In genomic region chr12:49776413-49776812, GRCh38 we compare ENCODE assay signal across 8 cellular contexts. TPM values are rescaled to one million over a fixed set of nuclear protein-coding genes. Genes with fewer than 3 reads are reported as not detected.
A peak's percentile ranks its signal among the peaks of the same experiment; 100 is the strongest.
DNase-seq lines count a peak whose midpoint lies in the region; ATAC-seq, FAIRE-seq and TF ChIP-seq lines count a peak whose summit lies in the region.

No MANE protein-coding gene starts in this region.

- no TSS peak for BruUV-seq in endothelial cell of umbilical vein (replicated peaks; lab: Mats Ljungman, UMichigan)

- FAIRE-seq in D721Med (lab: Jason Lieb, UNC) (no peak), endothelial cell of umbilical vein (lab: Jason Lieb, UNC) (peak; percentile 98)

- TF ChIP-seq POLR2A in endothelial cell of umbilical vein (IDR thresholded peaks at IDR 0.05; ENCODE audit: low read depth, low read length), result no peak

- H3K4me1 Mint-ChIP-seq in activated CD8-positive, alpha-beta T cell treated with anti-CD3 and anti-CD28 coated beads, Interleukin-2, amount 10 ng/mL, durations not matched to agents 7 days and 5 days (ENCODE audit: low read depth), result peaks cover 20% of the 10 kb centered on the region
- peaks cover 15 to 23% of the 10 kb centered on the region in 2 donors for H3K4me1 Mint-ChIP-seq in stimulated activated naive B cell treated with anti-CD40 and anti-IgM and Interleukin-4, amounts not matched to agents 10 μg/mL and 1 μg/mL and 100 μg/mL, for 72 hours

- dilution Hi-C loops in endothelial cell of umbilical vein (cut with MboI; ENCODE audit: extremely low pct_ligation_motif_present, low sequenced_read_pairs), result no loop called here

- H3K9me1 ChIP-seq in endothelial cell of umbilical vein (replicated peaks; ENCODE audit: control insufficient read depth, extremely low read depth, insufficient read depth, low read length), result no peaks in the 10 kb centered on the region

- H3K4me3 ChIP-seq in endothelial cell of umbilical vein (replicated peaks in 1 of 3; ENCODE audit: insufficient read depth in 1 of 3, low read depth in 1 of 3, low read length in 3 of 3), result no peak overlapping the region

- no peak overlapping the region for H3K9ac ChIP-seq in endothelial cell of umbilical vein (replicated peaks; ENCODE audit: extremely low read depth, insufficient read depth, low read length)

- peaks cover 0 to 2% of the 10 kb centered on the region in 2 experiments for H3K27me3 ChIP-seq in endothelial cell of umbilical vein (ENCODE audit: control insufficient read depth in 2 of 2, insufficient read depth in 2 of 2, low read length in 2 of 2)

- H4K20me1 ChIP-seq in endothelial cell of umbilical vein (replicated peaks; ENCODE audit: control insufficient read depth, extremely low read depth, insufficient read depth, low read length), result no peaks in the 10 kb centered on the region

- no peaks in the 10 kb centered on the region for H3K9me3 ChIP-seq in endothelial cell of umbilical vein (replicated peaks; ENCODE audit: control insufficient read depth, insufficient read depth, low read length)

- H3K27me3 Mint-ChIP-seq in activated CD8-positive, alpha-beta T cell treated with anti-CD3 and anti-CD28 coated beads, Interleukin-2, amount 10 ng/mL, durations not matched to agents 7 days and 5 days (ENCODE audit: low read depth), result peaks cover 20% of the 10 kb centered on the region
- H3K27me3 Mint-ChIP-seq in stimulated activated naive B cell treated with anti-CD40 and anti-IgM and Interleukin-4, amounts not matched to agents 10 μg/mL and 1 μg/mL and 100 μg/mL, for 72 hours, result peaks cover 25 to 32% of the 10 kb centered on the region in 2 donors

- intact Hi-C loops in endothelial cell of umbilical vein (cut with micrococcal nuclease), result loop anchor here (1.0 to 5.0 kb wide), 5 partner anchors 63 to 296 kb away; partner anchors contain the start of gene ASIC1

- POLR2A ChIA-PET in activated CD8-positive, alpha-beta T cell treated with anti-CD3 and anti-CD28 coated beads, Interleukin-2, amount 10 ng/mL, durations not matched to agents 7 days and 5 days (lab: Charles Lee), result no interaction called here
- POLR2A ChIA-PET in endothelial cell of umbilical vein (lab: Charles Lee), result no interaction called here

- no peak overlapping the region for H2AFZ ChIP-seq in endothelial cell of umbilical vein (ENCODE audit: low read depth, low read length)

- no peaks in the 10 kb centered on the region for H3K4me1 ChIP-seq in endothelial cell of umbilical vein (ENCODE audit: control insufficient read depth, extremely low read depth, insufficient read depth, low read length)

- H3K79me2 ChIP-seq in endothelial cell of umbilical vein (ENCODE audit: control insufficient read depth, insufficient read depth, low read length), result no peaks in the 10 kb centered on the region

- H3K27ac ChIP-seq in endothelial cell of umbilical vein (ENCODE audit: insufficient read depth, low read depth, low read length), result no peak overlapping the region

- H3K4me3 Mint-ChIP-seq in activated CD8-positive, alpha-beta T cell treated with anti-CD3 and anti-CD28 coated beads, Interleukin-2, amount 10 ng/mL, durations not matched to agents 7 days and 5 days, result no peak overlapping the region
- H3K4me3 Mint-ChIP-seq in stimulated activated naive B cell treated with anti-CD40 and anti-IgM and Interleukin-4, amounts not matched to agents 10 μg/mL and 1 μg/mL and 100 μg/mL, for 72 hours, result peak overlapping the region in 1 of 2 donors; percentile 25

- CTCF ChIA-PET in activated CD8-positive, alpha-beta T cell treated with anti-CD3 and anti-CD28 coated beads, Interleukin-2, amount 10 ng/mL, durations not matched to agents 7 days and 5 days (lab: Charles Lee), result interaction anchor here (1.4 to 5.5 kb wide), 10 partner anchors 11 to 231 kb away, joined by 3 to 129 read pairs (median 12); partner anchors contain the start of genes BCDIN3D and NCKAP5L
- CTCF ChIA-PET in endothelial cell of umbilical vein (lab: Charles Lee), result interaction anchor here (5.4 kb wide), 1 partner anchor 64 kb away, joined by 115 read pairs; the partner anchor contains the start of gene BCDIN3D

- TF ChIP-seq CTCF in D721Med (IDR thresholded peaks at IDR 0.05; ENCODE audit: insufficient read depth, missing control alignments) (peak; percentile 82), endothelial cell of umbilical vein (IDR thresholded peaks at IDR 0.05; ENCODE audit: extremely low read depth in 1 of 2, insufficient read depth in 1 of 2, low read depth in 1 of 2, low read length in 2 of 2) (peak; percentile 77 to 79)

- no peak overlapping the region for H3K4me2 ChIP-seq in endothelial cell of umbilical vein (ENCODE audit: insufficient read depth, low read length)

- no peaks in the 10 kb centered on the region for H3K36me3 ChIP-seq in endothelial cell of umbilical vein (ENCODE audit: control insufficient read depth in 2 of 2, extremely low read depth in 1 of 2, insufficient read depth in 2 of 2, low read length in 2 of 2)

- peak; percentile 65 for ATAC-seq in HG02610 (IDR thresholded peaks at IDR 0.05; ENCODE audit: unreplicated experiment)
- peak; percentile 85 for ATAC-seq in activated CD8-positive, alpha-beta T cell treated with anti-CD3 and anti-CD28 coated beads, Interleukin-2, amount 10 ng/mL, durations not matched to agents 7 days and 5 days
- ATAC-seq in stimulated activated naive B cell treated with anti-CD40 and anti-IgM and Interleukin-4, amounts not matched to agents 10 μg/mL and 1 μg/mL and 100 μg/mL, for 72 hours (replicated peaks), result peak; percentile 89 to 92

- DNase-seq in D721Med (ENCODE audit: insufficient read length, low spot score) (peak; percentile 48), NCI-H774 (lab: John Stamatoyannopoulos, UW) (peak; percentile 59), endothelial cell of umbilical vein (ENCODE audit: low read depth, low spot score) (peak; percentile 68), midbrain (lab: John Stamatoyannopoulos, UW) (peak; percentile 82), OCI-M2 (lab: John Stamatoyannopoulos, UW; ENCODE audit: unreplicated experiment) (no peak)
- DNase-seq in activated CD8-positive, alpha-beta T cell treated with anti-CD3 and anti-CD28 coated beads, Interleukin-2, amount 10 ng/mL, durations not matched to agents 7 days and 5 days, result peak; percentile 78
- peak; percentile 32 for DNase-seq in stimulated activated naive B cell treated with anti-CD40 and anti-IgM and Interleukin-4, amounts not matched to agents 10 μg/mL and 1 μg/mL and 100 μg/mL, for 72 hours

- H3K9me3 Mint-ChIP-seq in activated CD8-positive, alpha-beta T cell treated with anti-CD3 and anti-CD28 coated beads, Interleukin-2, amount 10 ng/mL, durations not matched to agents 7 days and 5 days (ENCODE audit: insufficient read depth), result no peaks in the 10 kb centered on the region
- peaks cover 0 to 6% of the 10 kb centered on the region in 2 donors for H3K9me3 Mint-ChIP-seq in stimulated activated naive B cell treated with anti-CD40 and anti-IgM and Interleukin-4, amounts not matched to agents 10 μg/mL and 1 μg/mL and 100 μg/mL, for 72 hours

- H3K36me3 Mint-ChIP-seq in activated CD8-positive, alpha-beta T cell treated with anti-CD3 and anti-CD28 coated beads, Interleukin-2, amount 10 ng/mL, durations not matched to agents 7 days and 5 days (ENCODE audit: low read depth), result no peaks in the 10 kb centered on the region
- peaks cover 3 to 5% of the 10 kb centered on the region in 2 donors for H3K36me3 Mint-ChIP-seq in stimulated activated naive B cell treated with anti-CD40 and anti-IgM and Interleukin-4, amounts not matched to agents 10 μg/mL and 1 μg/mL and 100 μg/mL, for 72 hours

- peak overlapping the region; percentile 48 for H3K27ac Mint-ChIP-seq in activated CD8-positive, alpha-beta T cell treated with anti-CD3 and anti-CD28 coated beads, Interleukin-2, amount 10 ng/mL, durations not matched to agents 7 days and 5 days
- H3K27ac Mint-ChIP-seq in stimulated activated naive B cell treated with anti-CD40 and anti-IgM and Interleukin-4, amounts not matched to agents 10 μg/mL and 1 μg/mL and 100 μg/mL, for 72 hours, result no peak overlapping the region

TF ChIP-seq in endothelial cell of umbilical vein, 7 proteins besides CTCF, POLR2A, EP300 and RAD21 (continues in another document):
- TF ChIP-seq GATA2 (IDR thresholded peaks at IDR 0.05; ENCODE audit: insufficient read depth, insufficient read length, low read depth, low read length) (no peak), POLR2AphosphoS5 (IDR thresholded peaks at IDR 0.05; ENCODE audit: insufficient read depth, low read depth, low read length) (no peak), MYC (IDR thresholded peaks at IDR 0.05; ENCODE audit: low read depth, low read length) (no peak), JUN (IDR thresholded peaks at IDR 0.05; ENCODE audit: borderline replicate concordance, insufficient read depth, insufficient read length, low read depth) (no peak), EZH2 (IDR thresholded peaks at IDR 0.05; ENCODE audit: borderline replicate concordance, low read depth, low read length, severe bottlenecking) (no peak), MAX (IDR thresholded peaks at IDR 0.05; ENCODE audit: insufficient read depth, insufficient read length) (no peak)

RNA-seq across cellular contexts. Expression of gene TMBIM6, which starts 35.1 kb away (rescaled TPM):
- total RNA-seq in activated CD8-positive, alpha-beta T cell treated with anti-CD3 and anti-CD28 coated beads, Interleukin-2, amount 10 ng/mL, durations not matched to agents 7 days and 5 days, result 100 to 1,000 TPM; 420 TPM
- 393 and 395 TPM in 2 replicates for total RNA-seq in endothelial cell of umbilical vein
- polyA plus RNA-seq in endothelial cell of umbilical vein, result 545 and 579 TPM in 2 replicates
- polyA plus RNA-seq in endothelial cell of umbilical vein (2011; cell fraction: cytosol; rRNA removed), result 324 and 346 TPM in 2 replicates
- polyA plus RNA-seq in endothelial cell of umbilical vein (2011; cell fraction: nucleus; rRNA removed), result 313 and 415 TPM in 2 replicates
- 363 and 512 TPM in 2 replicates for polyA plus RNA-seq in endothelial cell of umbilical vein (2012)
- polyA minus RNA-seq in endothelial cell of umbilical vein, result 426 and 448 TPM in 2 replicates
- 212 TPM for polyA minus RNA-seq in endothelial cell of umbilical vein (2011; cell fraction: cytosol; rRNA and poly(A)+ RNA removed)
- 90.8 and 166 TPM in 2 replicates for polyA minus RNA-seq in endothelial cell of umbilical vein (2011; cell fraction: nucleus; rRNA and poly(A)+ RNA removed)

RNA-seq across cellular contexts. Expression of gene NCKAP5L, which starts 51.8 kb away (rescaled TPM):
- total RNA-seq in activated CD8-positive, alpha-beta T cell treated with anti-CD3 and anti-CD28 coated beads, Interleukin-2, amount 10 ng/mL, durations not matched to agents 7 days and 5 days, result 1 to 10 TPM; 7.2 to 7.7 TPM
- 46.1 and 52.1 TPM in 2 replicates for total RNA-seq in endothelial cell of umbilical vein
- 17.4 and 22.7 TPM in 2 replicates for polyA plus RNA-seq in endothelial cell of umbilical vein
- polyA plus RNA-seq in endothelial cell of umbilical vein (2011; cell fraction: cytosol; rRNA removed), result 10.1 and 15.0 TPM in 2 replicates
- polyA plus RNA-seq in endothelial cell of umbilical vein (2011; cell fraction: nucleus; rRNA removed), result 42.4 and 45.5 TPM in 2 replicates
- 18.4 and 23.6 TPM in 2 replicates for polyA plus RNA-seq in endothelial cell of umbilical vein (2012)
- 23.1 and 25.5 TPM in 2 replicates for polyA minus RNA-seq in endothelial cell of umbilical vein
- 7.8 TPM for polyA minus RNA-seq in endothelial cell of umbilical vein (2011; cell fraction: cytosol; rRNA and poly(A)+ RNA removed)
- polyA minus RNA-seq in endothelial cell of umbilical vein (2011; cell fraction: nucleus; rRNA and poly(A)+ RNA removed), result 29.3 and 38.6 TPM in 2 replicates
